Comparison of ENCODE assay signal across 5 cellular contexts in genomic region chr9:39527387-39528029, GRCh38.
DNase-seq lines count a peak whose midpoint lies in the region; ATAC-seq, FAIRE-seq and TF ChIP-seq lines count a peak whose summit lies in the region.
"Not testable (repeated sequence)": the region's sequence is repeated elsewhere in the genome, so short reads cannot be mapped to it uniquely, and the experiment has no call there.

No MANE protein-coding gene starts in this region.

- SMC1A ChIA-PET in GM12878 (lab: Charles Lee; ENCODE audit: uncharacterized antibody, unreplicated experiment), result not testable (repeated sequence)

- POLR2A ChIA-PET in GM12878 (lab: Charles Lee), result not testable (repeated sequence)

- in situ Hi-C loops in GM12878 (cut with MboI), result not testable (repeated sequence)

- WGBS in GM12878 (ENCODE audit: insufficient coverage, insufficient replicate concordance, low lambda C conversion rate, missing lambda C conversion rate), result 28% methylated on average over 3 of the region's 9 CpGs
- 63 to 77% methylated on average over 3 of the region's 9 CpGs for WGBS in pancreas, 2 donors

- not testable (repeated sequence) for TF ChIP-seq POLR2A in GM12878 (IDR thresholded peaks at IDR 0.05; ENCODE audit: low read depth, low read length)

- H3K79me2 ChIP-seq in GM12878 (ENCODE audit: control insufficient read depth, insufficient read depth, low read length), result not testable (repeated sequence)

- CTCF ChIA-PET in GM12878 (lab: Yijun Ruan, JAX), result not testable (repeated sequence)

- RAD21 ChIA-PET in GM12878 (lab: Charles Lee; ENCODE audit: unreplicated experiment), result not testable (repeated sequence)

- not testable (repeated sequence) for H3K27ac ChIP-seq in RWPE2 (ENCODE audit: poor library complexity, severe bottlenecking); GM12878 (ENCODE audit: control insufficient read depth, insufficient read depth); pancreas

- H3K36me3 ChIP-seq in RWPE2 (ENCODE audit: low read depth); GM12878 (ENCODE audit: control insufficient read depth in 2 of 2, insufficient read depth in 2 of 2, low read length in 1 of 2); pancreas: not testable (repeated sequence)

- not testable (repeated sequence) for H3K4me1 ChIP-seq in RWPE2 (ENCODE audit: insufficient read depth, poor library complexity, severe bottlenecking); GM12878 (ENCODE audit: control insufficient read depth, insufficient read depth, low read length); pancreas

- not testable (repeated sequence) for H3K9ac ChIP-seq in GM12878 (ENCODE audit: control insufficient read depth, insufficient read depth, low read length)

- not testable (repeated sequence) for TF ChIP-seq CTCF in RWPE2 (IDR thresholded peaks at IDR 0.05; ENCODE audit: poor library complexity, severe bottlenecking); GM12878 (IDR thresholded peaks at IDR 0.05 in 2 of 3, conservative IDR thresholded peaks at IDR 0.05 in 1 of 3; ENCODE audit: control insufficient read depth in 2 of 3, extremely low read depth in 1 of 3, insufficient read depth in 1 of 3, low read depth in 3 of 3, low read length in 3 of 3); pancreas (IDR thresholded peaks at IDR 0.05)

- not testable (repeated sequence) for TF ChIP-seq RAD21 in GM12878 (IDR thresholded peaks at IDR 0.05; ENCODE audit: insufficient read depth, low read depth, low read length)

- BruUV-seq in GM12878 (replicated peaks; lab: Mats Ljungman, UMichigan), result not testable (repeated sequence)

- not testable (repeated sequence) for TF ChIP-seq EP300 in GM12878 (IDR thresholded peaks at IDR 0.05; ENCODE audit: borderline replicate concordance in 1 of 2, control insufficient read depth in 1 of 2, low read depth in 2 of 2, low read length in 2 of 2)

- FAIRE-seq in GM12878 (lab: Jason Lieb, UNC); pancreas (lab: Jason Lieb, UNC): not testable (repeated sequence)

- not testable (repeated sequence) for H3K27me3 ChIP-seq in RWPE2 (ENCODE audit: insufficient read depth, poor library complexity, severe bottlenecking); GM12878 (replicated peaks in 1 of 2; ENCODE audit: control insufficient read depth in 2 of 2, insufficient read depth in 2 of 2, low read length in 1 of 2); pancreas

- ATAC-seq in GM18511 (IDR thresholded peaks at IDR 0.05; ENCODE audit: unreplicated experiment) (peak; percentile 46), HG02885 (IDR thresholded peaks at IDR 0.05; ENCODE audit: poor library complexity, unreplicated experiment) (peak; percentile 57), RWPE2 (ENCODE audit: low read depth) (peak; percentile 41; the same call in 1 of the 3 replicates), GM12878 (peak; percentile 61), pancreas (peak in 3 of 4 donors; percentile 44 to 63 (median 53))

- H3K4me3 ChIP-seq in RWPE2 (ENCODE audit: severe bottlenecking); GM12878; pancreas: not testable (repeated sequence)

- H3K4me2 ChIP-seq in GM12878 (ENCODE audit: control insufficient read depth, insufficient read depth), result not testable (repeated sequence)

- H4K20me1 ChIP-seq in GM12878 (ENCODE audit: control insufficient read depth, insufficient read depth), result not testable (repeated sequence)

- H2AFZ ChIP-seq in GM12878 (ENCODE audit: control insufficient read depth, low read depth, low read length), result not testable (repeated sequence)

- not testable (repeated sequence) for H3K9me3 ChIP-seq in RWPE2 (ENCODE audit: severe bottlenecking); GM12878 (replicated peaks; ENCODE audit: control insufficient read depth, insufficient read depth, low read length); pancreas

- not testable (repeated sequence) for DNase-seq in RWPE2 (ENCODE audit: low spot score); GM12878 (ENCODE audit: low read depth, low spot score); pancreas

- intact Hi-C loops in GM12878 (cut with micrococcal nuclease; ENCODE audit: unreplicated experiment); pancreas (cut with DNase I): not testable (repeated sequence)
